8 cellular contexts compared by ENCODE assay signal in genomic region chr13:48303331-48304131, GRCh38. TPM values are rescaled to one million over a fixed set of nuclear protein-coding genes. Genes with fewer than 3 reads are reported as not detected.
DNase-seq lines count a peak whose midpoint lies in the region; ATAC-seq and TF ChIP-seq lines count a peak whose summit lies in the region.

TSS of gene RB1 (plus strand) at chr13:48303751. CDS start at chr13:48303913, 162 bp downstream.

- H3K4me3 ChIP-seq in BLaER1, result peak within 1 kb of the TSS; percentile 96
- peak within 1 kb of the TSS; percentile 91 to 96 for H3K4me3 ChIP-seq in left lung

- H3K9me3 ChIP-seq in BLaER1, result peaks cover 23% of the 10 kb centered on the region
- H3K9me3 ChIP-seq in left lung, result no peaks in the 10 kb centered on the region

- no peaks in the 10 kb centered on the region for H4K20me1 ChIP-seq in BLaER1

- H3K27me3 ChIP-seq in BLaER1 (no peaks in the 10 kb centered on the region), left lung (no peaks in the 10 kb centered on the region)

- ATAC-seq in GM19324 (IDR thresholded peaks at IDR 0.05; ENCODE audit: low FRiP score, unreplicated experiment), result peak; percentile 79
- ATAC-seq in HG03460 (IDR thresholded peaks at IDR 0.05; ENCODE audit: unreplicated experiment), result peak; percentile 69
- peak; percentile 96 for ATAC-seq in left lung

- peaks cover 26% of the 10 kb centered on the region for H3K36me3 ChIP-seq in BLaER1
- H3K36me3 ChIP-seq in left lung, result peaks cover 0 to 14% of the 10 kb centered on the region in 2 donors

- peak; percentile 93 for DNase-seq in NCI-H748 (lab: John Stamatoyannopoulos, UW; ENCODE audit: unreplicated experiment)
- DNase-seq in activated CD4-positive, alpha-beta T cell treated with anti-CD3 and anti-CD28 coated beads, Interleukin-2, amount 50 U/mL, for 4 hours, result peak; percentile 81 to 84
- DNase-seq in left lung, result peak; percentile 92 to 97
- peak; percentile 81 for DNase-seq in stimulated activated CD4-positive, alpha-beta T cell treated with anti-CD3 and anti-CD28 coated beads, Interleukin-2, amount 100 ng/mL, for 4 hours (ENCODE audit: low read depth)

- no peak for TF ChIP-seq CTCF in left lung (IDR thresholded peaks at IDR 0.05)

- H3K27ac Mint-ChIP-seq in dendritic cell treated with granulocyte-macrophage colony-stimulating factor and Interleukin-4, amounts not matched to agents 40 ng/mL and 50 ng/mL, for 4 days, result peak within 1 kb of the TSS; percentile 95

- H3K4me1 ChIP-seq in BLaER1 (peaks cover 27% of the 10 kb centered on the region), left lung (peaks cover 7 to 44% of the 10 kb centered on the region in 2 donors)

- H3K36me3 Mint-ChIP-seq in dendritic cell treated with granulocyte-macrophage colony-stimulating factor and Interleukin-4, amounts not matched to agents 40 ng/mL and 50 ng/mL, for 4 days (ENCODE audit: low read depth), result peaks cover 43% of the 10 kb centered on the region

- peak within 1 kb of the TSS; percentile 100 for H3K9ac ChIP-seq in BLaER1

- H3K27ac ChIP-seq in BLaER1 (peak within 1 kb of the TSS; percentile 100), left lung (peak within 1 kb of the TSS; percentile 99 to 100)

- peaks cover 33% of the 10 kb centered on the region for H3K4me1 Mint-ChIP-seq in dendritic cell treated with granulocyte-macrophage colony-stimulating factor and Interleukin-4, amounts not matched to agents 40 ng/mL and 50 ng/mL, for 4 days (ENCODE audit: low read depth)

- H3K4me3 Mint-ChIP-seq in dendritic cell treated with granulocyte-macrophage colony-stimulating factor and Interleukin-4, amounts not matched to agents 40 ng/mL and 50 ng/mL, for 4 days, result peak within 1 kb of the TSS; percentile 77

- intact Hi-C loops in dendritic cell treated with granulocyte-macrophage colony-stimulating factor and Interleukin-4, amounts not matched to agents 40 ng/mL and 50 ng/mL, for 4 days (cut with micrococcal nuclease), result loop anchor here (1.0 to 5.0 kb wide), 2 partner anchors 41 to 70 kb away; partner anchors contain the start of gene ITM2B
- intact Hi-C loops in left lung (cut with DNase I), result no loop called here

- H3K9me3 Mint-ChIP-seq in dendritic cell treated with granulocyte-macrophage colony-stimulating factor and Interleukin-4, amounts not matched to agents 40 ng/mL and 50 ng/mL, for 4 days, result no peaks in the 10 kb centered on the region

- H3K27me3 Mint-ChIP-seq in dendritic cell treated with granulocyte-macrophage colony-stimulating factor and Interleukin-4, amounts not matched to agents 40 ng/mL and 50 ng/mL, for 4 days, result no peaks in the 10 kb centered on the region

- peak within 1 kb of the TSS; percentile 83 for H3K4me2 ChIP-seq in BLaER1

RNA-seq across cellular contexts. Expression of gene RB1, which starts in this region (rescaled TPM):
- 10 to 100 TPM; 32.1 to 45.7 TPM for total RNA-seq in left lung

Comparison
In these comparisons a context has a peak if more than half of its experiments do, and no peak if none do; other contexts are left out.
1. Peak in every context shown above with its lines: DNase-seq, ATAC-seq, H3K4me3 ChIP-seq and H3K27ac ChIP-seq.